8 cellular contexts compared by ENCODE assay signal in genomic region chr2:180983468-180984388, GRCh38. TPM values are rescaled to one million over a fixed set of nuclear protein-coding genes. Genes with fewer than 3 reads are reported as not detected.
DNase-seq lines count a peak whose midpoint lies in the region; ATAC-seq and TF ChIP-seq lines count a peak whose summit lies in the region.

No MANE protein-coding gene starts in this region.

- peaks cover 34% of the 10 kb centered on the region for H3K36me3 Mint-ChIP-seq in activated T-helper 1 cell treated with anti-CD3 and anti-CD28 coated beads, Interleukin-12 subunit alpha, Interleukin-12 subunit beta, Interleukin-2, Interleukin-4 antibody, amounts not matched to agents 30 ng/mL and 10 ng/mL and 1 ng/mL, durations not matched to agents 14 hours and 24 hours and 36 hours (ENCODE audit: low read depth)
- peaks cover 33% of the 10 kb centered on the region for H3K36me3 Mint-ChIP-seq in stimulated activated naive CD8-positive, alpha-beta T cell treated with anti-CD3 and anti-CD28 coated beads, Interleukin-15, Interleukin-2, amounts not matched to agents 100 ng/mL and 50 ng/mL, for 24 hours (ENCODE audit: low read depth)

- peak overlapping the region; percentile 71 for H2AFZ ChIP-seq in DND-41 (ENCODE audit: low read depth, low read length)

- H3K9me3 Mint-ChIP-seq in activated T-helper 1 cell treated with anti-CD3 and anti-CD28 coated beads, Interleukin-12 subunit alpha, Interleukin-12 subunit beta, Interleukin-2, Interleukin-4 antibody, amounts not matched to agents 30 ng/mL and 10 ng/mL and 1 ng/mL, durations not matched to agents 14 hours and 24 hours and 36 hours = no peaks in the 10 kb centered on the region
- H3K9me3 Mint-ChIP-seq in stimulated activated naive CD8-positive, alpha-beta T cell treated with anti-CD3 and anti-CD28 coated beads, Interleukin-15, Interleukin-2, amounts not matched to agents 100 ng/mL and 50 ng/mL, for 24 hours = no peaks in the 10 kb centered on the region

- H3K27ac ChIP-seq in DND-41 (ENCODE audit: low read length) = peak overlapping the region; percentile 82

- peaks cover 6% of the 10 kb centered on the region for H3K27me3 ChIP-seq in DND-41 (ENCODE audit: insufficient read depth, low read length, poor library complexity)

- peaks cover 10% of the 10 kb centered on the region for H3K27me3 Mint-ChIP-seq in activated T-helper 1 cell treated with anti-CD3 and anti-CD28 coated beads, Interleukin-12 subunit alpha, Interleukin-12 subunit beta, Interleukin-2, Interleukin-4 antibody, amounts not matched to agents 30 ng/mL and 10 ng/mL and 1 ng/mL, durations not matched to agents 14 hours and 24 hours and 36 hours (ENCODE audit: insufficient read depth)
- peaks cover 7% of the 10 kb centered on the region for H3K27me3 Mint-ChIP-seq in stimulated activated naive CD8-positive, alpha-beta T cell treated with anti-CD3 and anti-CD28 coated beads, Interleukin-15, Interleukin-2, amounts not matched to agents 100 ng/mL and 50 ng/mL, for 24 hours

- peaks cover 53% of the 10 kb centered on the region for H3K79me2 ChIP-seq in DND-41 (ENCODE audit: insufficient read depth, low read length)

- peaks cover 4% of the 10 kb centered on the region; the same call in 1 of the 2 replicates for H4K20me1 ChIP-seq in DND-41 (ENCODE audit: insufficient read depth, low read length)

- peak overlapping the region; percentile 8 for H3K27ac Mint-ChIP-seq in activated T-helper 1 cell treated with anti-CD3 and anti-CD28 coated beads, Interleukin-12 subunit alpha, Interleukin-12 subunit beta, Interleukin-2, Interleukin-4 antibody, amounts not matched to agents 30 ng/mL and 10 ng/mL and 1 ng/mL, durations not matched to agents 14 hours and 24 hours and 36 hours
- no peak overlapping the region for H3K27ac Mint-ChIP-seq in stimulated activated naive CD8-positive, alpha-beta T cell treated with anti-CD3 and anti-CD28 coated beads, Interleukin-15, Interleukin-2, amounts not matched to agents 100 ng/mL and 50 ng/mL, for 24 hours

- peak overlapping the region; percentile 5 for H3K4me3 Mint-ChIP-seq in activated T-helper 1 cell treated with anti-CD3 and anti-CD28 coated beads, Interleukin-12 subunit alpha, Interleukin-12 subunit beta, Interleukin-2, Interleukin-4 antibody, amounts not matched to agents 30 ng/mL and 10 ng/mL and 1 ng/mL, durations not matched to agents 14 hours and 24 hours and 36 hours
- H3K4me3 Mint-ChIP-seq in stimulated activated naive CD8-positive, alpha-beta T cell treated with anti-CD3 and anti-CD28 coated beads, Interleukin-15, Interleukin-2, amounts not matched to agents 100 ng/mL and 50 ng/mL, for 24 hours = peak overlapping the region; percentile 5

- H3K4me3 ChIP-seq in DND-41 (ENCODE audit: low read depth in 1 of 2, low read length in 2 of 2) (peak overlapping the region; percentile 18 to 74; a peak in 3 of 4 replicates), iPS-11a (ENCODE audit: low read depth, low read length) (peak overlapping the region; percentile 4)

- intact Hi-C loops in activated T-helper 1 cell treated with anti-CD3 and anti-CD28 coated beads, Interleukin-12 subunit alpha, Interleukin-12 subunit beta, Interleukin-2, Interleukin-4 antibody, amounts not matched to agents 30 ng/mL and 10 ng/mL and 1 ng/mL, durations not matched to agents 14 hours and 24 hours and 36 hours (cut with micrococcal nuclease) = loop anchor here (5.0 to 10.0 kb wide), 3 partner anchors 734 to 969 kb away; no protein-coding TSS in a partner anchor

- H3K4me2 ChIP-seq in DND-41 (ENCODE audit: insufficient read depth, low read length) = peak overlapping the region; percentile 70

- H3K9ac ChIP-seq in DND-41 (ENCODE audit: low read depth, low read length) = peak overlapping the region; percentile 50

- DNase-seq in DND-41 (peak; percentile 61), NCI-H510A (lab: John Stamatoyannopoulos, UW) (peak; percentile 28)
- no peak for DNase-seq in activated T-helper 1 cell treated with anti-CD3 and anti-CD28 coated beads, Interleukin-12 subunit alpha, Interleukin-12 subunit beta, Interleukin-2, Interleukin-4 antibody, amounts not matched to agents 30 ng/mL and 10 ng/mL and 1 ng/mL, durations not matched to agents 14 hours and 24 hours and 36 hours (ENCODE audit: low spot score)
- DNase-seq in activated effector memory CD4-positive, alpha-beta T cell treated with Interleukin-2 at 50 U/mL for 16 hours = no peak

- ATAC-seq in DND-41 (ENCODE audit: insufficient read depth, low read depth) (peak; percentile 79), GM19395 (IDR thresholded peaks at IDR 0.05; ENCODE audit: unreplicated experiment) (peak; percentile 50), HG03378 (IDR thresholded peaks at IDR 0.05; ENCODE audit: unreplicated experiment) (peak; percentile 69)

- peaks cover 53% of the 10 kb centered on the region for H3K4me1 Mint-ChIP-seq in activated T-helper 1 cell treated with anti-CD3 and anti-CD28 coated beads, Interleukin-12 subunit alpha, Interleukin-12 subunit beta, Interleukin-2, Interleukin-4 antibody, amounts not matched to agents 30 ng/mL and 10 ng/mL and 1 ng/mL, durations not matched to agents 14 hours and 24 hours and 36 hours (ENCODE audit: low read depth)
- peaks cover 47% of the 10 kb centered on the region for H3K4me1 Mint-ChIP-seq in stimulated activated naive CD8-positive, alpha-beta T cell treated with anti-CD3 and anti-CD28 coated beads, Interleukin-15, Interleukin-2, amounts not matched to agents 100 ng/mL and 50 ng/mL, for 24 hours (ENCODE audit: low read depth)

- H3K9me3 ChIP-seq in DND-41 (ENCODE audit: insufficient read depth, low read length, severe bottlenecking) = no peaks in the 10 kb centered on the region

- peaks cover 50% of the 10 kb centered on the region for H3K4me1 ChIP-seq in DND-41 (ENCODE audit: insufficient read depth, low read length)

- TF ChIP-seq CTCF in DND-41 (IDR thresholded peaks at IDR 0.05; ENCODE audit: borderline replicate concordance, extremely low read depth, low read length, poor library complexity, severe bottlenecking) = peak; percentile 73

- peaks cover 20% of the 10 kb centered on the region for H3K36me3 ChIP-seq in DND-41 (ENCODE audit: insufficient read depth, low read length)

RNA-seq across cellular contexts. Expression of gene UBE2E3, which starts 3.3 kb away (rescaled TPM):
- total RNA-seq in activated T-helper 1 cell treated with anti-CD3 and anti-CD28 coated beads, Interleukin-12 subunit alpha, Interleukin-12 subunit beta, Interleukin-2, Interleukin-4 antibody, amounts not matched to agents 30 ng/mL and 10 ng/mL and 1 ng/mL, durations not matched to agents 14 hours and 24 hours and 36 hours = 49.8 and 57.4 TPM in 2 replicates

Comparison
In these comparisons a context has a peak if more than half of its experiments do, and no peak if none do; other contexts are left out.
1. DNase-seq: peak in DND-41 (single experiment) and NCI-H510A (single experiment); none in activated T-helper 1 cell treated with anti-CD3 and anti-CD28 coated beads, Interleukin-12 subunit alpha, Interleukin-12 subunit beta, Interleukin-2, Interleukin-4 antibody, amounts not matched to agents 30 ng/mL and 10 ng/mL and 1 ng/mL, durations not matched to agents 14 hours and 24 hours and 36 hours (single experiment) and activated effector memory CD4-positive, alpha-beta T cell treated with Interleukin-2 at 50 U/mL for 16 hours (single experiment).
2. Peak in every context shown above with its lines, with median percentiles within 50 percentile points of each other: ATAC-seq.